Comparison of ENCODE assay signal across 8 cellular contexts in genomic region chr2:222375798-222376197, GRCh38. TPM values are rescaled to one million over a fixed set of nuclear protein-coding genes. Genes with fewer than 3 reads are reported as not detected.
"Had no signal": no experiment of that assay in that cellular context is flagged by ENCODE, and none has a peak within 500 bp of the region (broad histone marks: within the 10 kb centered on the region; RNA-seq: fewer than 3 reads in every experiment).

No MANE protein-coding gene starts in this region.

- H3K27ac Mint-ChIP-seq: IgD-negative memory B cell had no signal

- FAIRE-seq: HTR-8/SVneo, K562 had no signal

- H3K27me3 Mint-ChIP-seq: IgD-negative memory B cell had no signal

- ATAC-seq: K562 had no signal

- H3K36me3 Mint-ChIP-seq: IgD-negative memory B cell had no signal

- H3K27ac ChIP-seq: HL-60 had no signal

- H3K4me3 Mint-ChIP-seq: IgD-negative memory B cell had no signal

- H3K4me3 ChIP-seq: K562 had no signal

- DNase-seq: IMR-90, KBM-7, KG1 had no signal

RNA-seq across cellular contexts. Expression of gene SGPP2, which starts 48.5 kb away (rescaled TPM):
- total RNA-seq: HT1080, IMR-90 had no signal
- polyA plus RNA-seq: IMR-90 had no signal
